Comparison of ENCODE assay signal across 20 cellular contexts in genomic region chr14:94320243-94320642, GRCh38. TPM values are rescaled to one million over a fixed set of nuclear protein-coding genes. Genes with fewer than 3 reads are reported as not detected.
DNase-seq lines count a peak whose midpoint lies in the region; ATAC-seq and TF ChIP-seq lines count a peak whose summit lies in the region.
"Had no signal": no experiment of that assay in that cellular context is flagged by ENCODE, and none has a peak within 500 bp of the region (broad histone marks: within the 10 kb centered on the region; RNA-seq: fewer than 3 reads in every experiment).

No MANE protein-coding gene starts in this region.

- no peaks in the 10 kb centered on the region for H3K36me3 ChIP-seq in liver (ENCODE audit: control insufficient read depth in 4 of 4, insufficient read depth in 3 of 4, low read depth in 1 of 4, low read length in 3 of 4)
- H3K36me3 ChIP-seq: heart right ventricle, Peyer's patch had no signal

- no peaks in the 10 kb centered on the region for H3K4me1 Mint-ChIP-seq in T-helper 17 cell
- H3K4me1 Mint-ChIP-seq: stimulated activated naive CD8-positive, alpha-beta T cell treated with anti-CD3 and anti-CD28 coated beads, Interleukin-15, amount 100 ng/mL, for 72 hours had no signal

- peak overlapping the region in 2 of 3 donors; percentile 56 to 86 for H3K4me3 ChIP-seq in liver (ENCODE audit: low read depth in 1 of 3, low read length in 3 of 3)
- no peak overlapping the region for H3K4me3 ChIP-seq in foreskin fibroblast (ENCODE audit: low read depth in 1 of 2, low read length in 2 of 2)
- H3K4me3 ChIP-seq: heart right ventricle, lung, Peyer's patch had no signal

- no peaks in the 10 kb centered on the region for H3K27me3 ChIP-seq in liver (ENCODE audit: control insufficient read depth in 4 of 4, insufficient read depth in 4 of 4, low read length in 3 of 4)
- H3K27me3 ChIP-seq: Peyer's patch had no signal

- no peak overlapping the region for H3K4me3 Mint-ChIP-seq in T-helper 17 cell
- H3K4me3 Mint-ChIP-seq: endodermal cell; stimulated activated naive CD8-positive, alpha-beta T cell treated with anti-CD3 and anti-CD28 coated beads, Interleukin-15, amount 100 ng/mL, for 72 hours had no signal

- no peak for TF ChIP-seq CTCF in liver (IDR thresholded peaks at IDR 0.05; ENCODE audit: low read depth, low read length, missing input control)
- no peak for TF ChIP-seq CTCF in foreskin fibroblast (IDR thresholded peaks at IDR 0.05; ENCODE audit: low read depth, low read length)

- H3K27ac Mint-ChIP-seq in T-helper 17 cell = no peak overlapping the region
- H3K27ac Mint-ChIP-seq: endodermal cell had no signal

- DNase-seq in Caki2 (ENCODE audit: low read depth) (peak; percentile 68), HPDE6-E6E7 (ENCODE audit: extremely low spot score) (peak; percentile 85), T-helper 17 cell (no peak), foreskin fibroblast (no peak)
- no peak for DNase-seq in effector CD4-positive, alpha-beta T cell
- DNase-seq: activated T-cell treated with anti-CD3 and anti-CD28 coated beads, Interleukin-2, amount 50 U/mL, for 1 hour; C1 segment of cervical spinal cord; endodermal cell; H7; heart right ventricle; NCI-H2107; stimulated activated CD4-positive, alpha-beta T cell treated with anti-CD3 and anti-CD28 coated beads, Interleukin-2, amount 100 ng/mL, for 48 hours; stimulated activated naive CD8-positive, alpha-beta T cell treated with anti-CD3 and anti-CD28 coated beads, Interleukin-15, amount 100 ng/mL, for 72 hours had no signal

- WGBS in liver = 20% methylated on average over 5 of the region's 5 CpGs

- H3K4me1 ChIP-seq in liver (ENCODE audit: control insufficient read depth in 4 of 4, insufficient read depth in 4 of 4, low read length in 3 of 4) = peaks cover 4 to 54% (median 27%) of the 10 kb centered on the region in 4 donors
- H3K4me1 ChIP-seq: heart right ventricle, Peyer's patch had no signal

- H3K36me3 Mint-ChIP-seq in T-helper 17 cell (ENCODE audit: low read depth) = no peaks in the 10 kb centered on the region

- in situ Hi-C loops in Caki2 (cut with HindIII; ENCODE audit: low pct_unique_long_range_greater_than_20kb, low sequenced_read_pairs) = no loop called here

- TF ChIP-seq RAD21 in liver (IDR thresholded peaks at IDR 0.05) = peak in 1 of 2 donors; percentile 44

- H3K9me3 ChIP-seq in T-helper 17 cell (ENCODE audit: control insufficient read depth, low read length, poor library complexity, severe bottlenecking) = no peaks in the 10 kb centered on the region
- no peaks in the 10 kb centered on the region for H3K9me3 ChIP-seq in liver (ENCODE audit: control insufficient read depth in 4 of 4, low read length in 3 of 4)
- H3K9me3 ChIP-seq: Peyer's patch had no signal

- peak overlapping the region; percentile 64 to 76 for H3K9ac ChIP-seq in liver (ENCODE audit: low read depth in 1 of 2, low read length in 2 of 2)

- peaks cover 8% of the 10 kb centered on the region for H3K27me3 Mint-ChIP-seq in T-helper 17 cell

- H3K27ac ChIP-seq in liver (ENCODE audit: low read depth in 1 of 2, low read length in 2 of 2) = peak overlapping the region; percentile 96 to 97
- H3K27ac ChIP-seq: heart right ventricle, Peyer's patch had no signal

- ATAC-seq in T-helper 17 cell (peak; percentile 74), HG02884 (IDR thresholded peaks at IDR 0.05; ENCODE audit: unreplicated experiment) (no peak), GM21786 (IDR thresholded peaks at IDR 0.05; ENCODE audit: unreplicated experiment) (no peak)
- ATAC-seq: heart right ventricle; stimulated activated naive CD8-positive, alpha-beta T cell treated with anti-CD3 and anti-CD28 coated beads, Interleukin-15, amount 100 ng/mL, for 72 hours had no signal

TF ChIP-seq in liver, 16 proteins besides CTCF, POLR2A, EP300 and RAD21:
- TF ChIP-seq FOXA2 (IDR thresholded peaks at IDR 0.05) (peak; percentile 91), REST (IDR thresholded peaks at IDR 0.05) (peak; percentile 81), HNF4A (conservative IDR thresholded peaks at IDR 0.05) (peak; percentile 55 to 71), EGR1 (IDR thresholded peaks at IDR 0.05; ENCODE audit: low read depth in 2 of 2) (no peak), MAX (IDR thresholded peaks at IDR 0.05) (no peak), NR2F2 (IDR thresholded peaks at IDR 0.05) (no peak), RXRA (IDR thresholded peaks at IDR 0.05) (peak; percentile 66 to 70), FOXA1 (IDR thresholded peaks at IDR 0.05) (peak; percentile 53), HNF4G (IDR thresholded peaks at IDR 0.05) (peak; percentile 18), YY1 (IDR thresholded peaks at IDR 0.05) (peak; percentile 66), GABPA (IDR thresholded peaks at IDR 0.05 in 1 of 2, conservative IDR thresholded peaks at IDR 0.05 in 1 of 2) (peak in 1 of 2 donors; percentile 72), SP1 (IDR thresholded peaks at IDR 0.05) (peak; percentile 68), JUND (IDR thresholded peaks at IDR 0.05) (peak in 1 of 2 donors; percentile 65)

RNA-seq across cellular contexts. Expression of gene SERPINA6, which starts 2.9 kb away (rescaled TPM):
- 3.8 and 8.7 TPM in 2 replicates for total RNA-seq in Caki2 (2014; rRNA removed; shearing (Covaris generic); ENCODE audit: low replicate concordance)
- total RNA-seq in T-helper 17 cell (not detected), liver (100 to 1,000 TPM; 188 to 330 TPM)
- polyA plus RNA-seq in liver = 100 to 1,000 TPM; 327 to 357 TPM
- total RNA-seq: astrocyte, endodermal cell, H7, heart right ventricle, Peyer's patch, posterior vena cava had no signal
- polyA plus RNA-seq: heart right ventricle had no signal

RNA-seq across cellular contexts. Expression of gene SERPINA10, which starts 27.2 kb away (rescaled TPM):
- not detected in 2 replicates for total RNA-seq in Caki2 (2014; rRNA removed; shearing (Covaris generic); ENCODE audit: low replicate concordance)
- total RNA-seq in T-helper 17 cell = not detected
- 100 to 1,000 TPM; 105 to 256 TPM for total RNA-seq in liver
- 100 to 1,000 TPM; 131 to 363 TPM for polyA plus RNA-seq in liver
- total RNA-seq: astrocyte, endodermal cell, H7, heart right ventricle, Peyer's patch, posterior vena cava had no signal
- polyA plus RNA-seq: heart right ventricle, lung had no signal

RNA-seq across cellular contexts. Expression of gene SERPINA2, which starts 46.3 kb away (rescaled TPM):
- not detected in 2 replicates for total RNA-seq in Caki2 (2014; rRNA removed; shearing (Covaris generic); ENCODE audit: low replicate concordance)
- total RNA-seq in T-helper 17 cell (not detected), liver (not detected)
- not detected for polyA plus RNA-seq in liver
- total RNA-seq: astrocyte, endodermal cell, H7, heart right ventricle, lung, Peyer's patch, posterior vena cava had no signal
- polyA plus RNA-seq: heart right ventricle had no signal

Comparison
In these comparisons a context has a peak if more than half of its experiments do, and no peak if none do; other contexts are left out.
1. DNase-seq: peak in Caki2 (single experiment) and HPDE6-E6E7 (single experiment); none in T-helper 17 cell (0 of 3), effector CD4-positive, alpha-beta T cell (single experiment) and foreskin fibroblast (0 of 2).
2. H3K4me3 ChIP-seq: peak in liver (2 of 3); none in foreskin fibroblast (0 of 2).
3. RNA of gene SERPINA6, which starts 2.9 kb away (total RNA-seq): 188 to 330 TPM in liver; 3.8 to 8.7 TPM in Caki2 and not detected in T-helper 17 cell; every median in the first group is over 10 times any median in the second.
4. RNA of gene SERPINA10, which starts 27.2 kb away (total RNA-seq): 105 to 256 TPM in liver; not detected in Caki2 and not detected in T-helper 17 cell; every median in the first group is over 100 times any median in the second.